ENCODE assay signal across 9 cellular contexts in the genomic region with DNA sequence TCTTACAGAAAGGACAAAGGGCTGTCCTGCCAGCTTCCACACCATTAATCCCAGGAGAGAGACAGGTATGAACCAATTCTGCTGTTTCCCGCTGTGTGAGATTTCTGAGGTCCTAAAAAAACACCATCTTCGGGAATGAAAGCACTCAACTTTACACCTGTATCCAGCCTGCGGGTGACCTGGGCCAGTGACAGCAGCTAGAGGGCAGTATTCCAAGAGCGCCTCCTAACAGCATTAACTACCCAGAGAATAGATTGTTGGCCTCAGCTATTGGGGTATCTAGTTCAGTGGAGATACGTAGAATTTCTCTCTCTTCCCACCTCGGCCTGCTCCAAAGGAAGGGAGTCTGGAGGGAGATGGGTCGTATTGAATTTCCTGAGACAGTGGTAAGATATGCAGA. TPM values are rescaled to one million over a fixed set of nuclear protein-coding genes. Genes with fewer than 3 reads are reported as not detected.
A peak's percentile ranks its signal among the peaks of the same experiment; 100 is the strongest.
DNase-seq lines count a peak whose midpoint lies in the region; ATAC-seq and TF ChIP-seq lines count a peak whose summit lies in the region.
"Had no signal": no experiment of that assay in that cellular context is flagged by ENCODE, and none has a peak within 500 bp of the region (broad histone marks: within the 10 kb centered on the region; RNA-seq: fewer than 3 reads in every experiment).

No MANE protein-coding gene starts in this region.

- no peaks in the 10 kb centered on the region for H3K9me3 ChIP-seq in Loucy (ENCODE audit: insufficient read depth, low read depth, low read length)

- H3K9me3 Mint-ChIP-seq in neural crest cell, result no peaks in the 10 kb centered on the region
- H3K9me3 Mint-ChIP-seq in Calu3 (ENCODE audit: low read depth, unreplicated experiment), result no peaks in the 10 kb centered on the region

- H3K4me3 Mint-ChIP-seq in neural crest cell (no peak overlapping the region), Calu3 (ENCODE audit: low read depth, unreplicated experiment) (no peak overlapping the region)

- H3K27ac ChIP-seq in dorsolateral prefrontal cortex, result peak overlapping the region in 13 of 59 donors; percentile 6 to 69 (median 27)

- H3K4me1 Mint-ChIP-seq in neural crest cell (no peaks in the 10 kb centered on the region), Calu3 (ENCODE audit: low read depth, unreplicated experiment) (no peaks in the 10 kb centered on the region)

- no peak overlapping the region for H3K9ac ChIP-seq in Loucy (ENCODE audit: low read depth, low read length, poor library complexity, severe bottlenecking)

- H3K79me2 ChIP-seq in Loucy (ENCODE audit: insufficient read depth, low read length), result no peaks in the 10 kb centered on the region

- H3K27me3 ChIP-seq in Loucy (ENCODE audit: insufficient read depth, low read length, poor library complexity, severe bottlenecking) (no peaks in the 10 kb centered on the region), dorsolateral prefrontal cortex (no peaks in the 10 kb centered on the region)

- H3K36me3 Mint-ChIP-seq in neural crest cell (ENCODE audit: low read depth), result peaks cover 12% of the 10 kb centered on the region
- no peaks in the 10 kb centered on the region for H3K36me3 Mint-ChIP-seq in Calu3 (ENCODE audit: insufficient read depth, unreplicated experiment)

- CTCF ChIA-PET in Calu3 (lab: Charles Lee), result no interaction called here

- no peak overlapping the region for H3K27ac Mint-ChIP-seq in neural crest cell (ENCODE audit: unreplicated experiment)
- H3K27ac Mint-ChIP-seq in Calu3 (ENCODE audit: unreplicated experiment), result no peak overlapping the region

- H4K20me1 ChIP-seq in Loucy (ENCODE audit: insufficient read depth, low read length, poor library complexity, severe bottlenecking), result no peaks in the 10 kb centered on the region

- H3K27me3 Mint-ChIP-seq in neural crest cell (ENCODE audit: low read depth) (no peaks in the 10 kb centered on the region), Calu3 (ENCODE audit: unreplicated experiment) (no peaks in the 10 kb centered on the region)

- H3K4me3 ChIP-seq in Loucy (ENCODE audit: low read length, poor library complexity, severe bottlenecking), result no peak overlapping the region
- H3K4me3 ChIP-seq in dorsolateral prefrontal cortex, result no peak overlapping the region

- no peaks in the 10 kb centered on the region for H3K4me1 ChIP-seq in Loucy (ENCODE audit: insufficient read depth, low read length, poor library complexity, severe bottlenecking)

- H3K4me2 ChIP-seq in Loucy (ENCODE audit: low read depth, low read length, poor library complexity, severe bottlenecking), result no peak overlapping the region

- DNase-seq in NCI-H146 (lab: John Stamatoyannopoulos, UW) (peak; percentile 9), NCI-H146 treated with DMSO at 0.1 percent for 48 hours (lab: John Stamatoyannopoulos, UW; ENCODE audit: unreplicated experiment) (no peak), dorsolateral prefrontal cortex (no peak), neural crest cell (ENCODE audit: low read depth, low spot score) (no peak), NCI-H1436 (lab: John Stamatoyannopoulos, UW) (no peak), Calu3 (no peak)
- DNase-seq: activated CD8-positive, alpha-beta memory T cell treated with anti-CD3 and anti-CD28 coated beads for 24 hours had no signal

- no peak for ATAC-seq in HG03469 (IDR thresholded peaks at IDR 0.05; ENCODE audit: unreplicated experiment)

- no peaks in the 10 kb centered on the region; the same call in 1 of the 2 replicates for H3K36me3 ChIP-seq in Loucy (ENCODE audit: insufficient read depth, low read length)

- H3F3A ChIP-seq in Loucy (ENCODE audit: low read depth), result no peaks in the 10 kb centered on the region

- no peaks in the 10 kb centered on the region for H3K9me2 ChIP-seq in Loucy (replicated peaks; ENCODE audit: low read depth, low read length)

- TF ChIP-seq CTCF in Loucy (conservative IDR thresholded peaks at IDR 0.05; ENCODE audit: low read length) (peak; percentile 81), dorsolateral prefrontal cortex (IDR thresholded peaks at IDR 0.05 in 54 of 56, conservative IDR thresholded peaks at IDR 0.05 in 2 of 56; ENCODE audit: low read depth in 1 of 56, partially characterized antibody in 56 of 56) (peak in 54 of 56 donors; percentile 11 to 63 (median 40)), neural crest cell (conservative IDR thresholded peaks at IDR 0.05) (peak; percentile 47), Calu3 (IDR thresholded peaks at IDR 0.05; ENCODE audit: unreplicated experiment) (no peak)

- BruUV-seq in Calu3 (replicated peaks; lab: Mats Ljungman, UMichigan), result no TSS peak

- no peak overlapping the region for H2AFZ ChIP-seq in Loucy (ENCODE audit: low read length)

- intact Hi-C loops in dorsolateral prefrontal cortex (cut with DNase I), result no loop called here
- intact Hi-C loops in Calu3 (cut with micrococcal nuclease; ENCODE audit: unreplicated experiment), result no loop called here

RNA-seq across cellular contexts. Expression of a gene that starts 55.1 kb away (rescaled TPM):
- total RNA-seq in dorsolateral prefrontal cortex (1 to 10 TPM; 1.8 to 9.8 (median 4.1) TPM), neural crest cell (40.2 and 41.3 TPM in 2 replicates), Calu3 (2022) (7.8 and 11.5 TPM in 2 replicates)

RNA-seq across cellular contexts. Expression of a gene that starts 57.5 kb away (rescaled TPM):
- 10 to 100 TPM; 15.9 to 30.4 (median 23.4) TPM for total RNA-seq in dorsolateral prefrontal cortex
- 41.0 TPM in 2 replicates for total RNA-seq in neural crest cell
- 15.8 and 16.4 TPM in 2 replicates for total RNA-seq in Calu3 (2022)
